9 cellular contexts compared by ENCODE assay signal in the genomic region with DNA sequence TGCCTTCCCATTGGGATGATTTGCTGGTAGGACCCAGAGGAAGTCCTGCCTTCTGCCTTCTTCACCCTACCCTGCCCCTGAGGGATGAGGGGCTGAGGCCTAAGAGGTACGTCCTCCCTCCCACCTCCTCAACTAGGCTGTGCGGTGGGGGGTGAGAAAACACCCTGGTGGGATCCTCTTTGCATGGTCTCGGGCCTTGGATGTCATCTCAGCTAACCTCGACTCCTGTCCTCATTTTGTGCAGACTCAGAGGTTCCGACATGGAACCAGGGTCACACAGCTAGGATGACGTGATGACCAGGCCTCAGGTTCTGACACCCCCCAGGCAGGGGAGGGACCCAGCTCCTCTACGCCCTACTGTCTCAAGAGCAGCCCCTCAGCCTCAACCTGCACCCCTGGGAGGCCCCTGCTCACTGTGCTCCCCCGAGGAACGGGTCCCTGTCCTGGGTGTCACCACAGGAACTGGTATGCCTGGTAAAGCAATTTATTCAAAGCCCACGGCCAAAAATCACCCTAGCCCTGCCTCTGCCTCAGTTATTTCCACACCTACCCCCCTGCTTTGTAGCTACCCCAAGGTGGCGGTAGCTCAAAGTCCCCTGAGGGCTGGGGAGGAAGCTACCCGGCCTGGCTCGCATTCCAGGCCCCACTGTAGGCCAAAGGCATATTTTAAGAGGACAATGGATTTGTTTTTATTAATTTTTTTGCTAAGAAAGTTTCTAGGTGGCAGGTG. TPM values are rescaled to one million over a fixed set of nuclear protein-coding genes. Genes with fewer than 3 reads are reported as not detected.
A peak's percentile ranks its signal among the peaks of the same experiment; 100 is the strongest.
DNase-seq lines count a peak whose midpoint lies in the region; ATAC-seq, FAIRE-seq and TF ChIP-seq lines count a peak whose summit lies in the region.
"Had no signal": no experiment of that assay in that cellular context is flagged by ENCODE, and none has a peak within 500 bp of the region (broad histone marks: within the 10 kb centered on the region; RNA-seq: fewer than 3 reads in every experiment).

No MANE protein-coding gene starts in this region.

- H3K9me3 Mint-ChIP-seq in activated CD8-positive, alpha-beta memory T cell treated with anti-CD3 and anti-CD28 coated beads, Interleukin-2, amount 10 ng/mL, durations not matched to agents 7 days and 5 days (ENCODE audit: low read depth) = no peaks in the 10 kb centered on the region
- no peaks in the 10 kb centered on the region for H3K9me3 Mint-ChIP-seq in memory B cell

- H3K27ac ChIP-seq in K562 (ENCODE audit: extremely low read depth, low read depth, low read length) (no peak overlapping the region), thyroid gland (peak overlapping the region; percentile 55 to 74 (median 58))

- H4K20me1 ChIP-seq in K562 (replicated peaks; ENCODE audit: control insufficient read depth, insufficient read depth, low read length) = no peaks in the 10 kb centered on the region

- H3K27me3 Mint-ChIP-seq in activated CD8-positive, alpha-beta memory T cell treated with anti-CD3 and anti-CD28 coated beads, Interleukin-2, amount 10 ng/mL, durations not matched to agents 7 days and 5 days = no peaks in the 10 kb centered on the region
- no peaks in the 10 kb centered on the region for H3K27me3 Mint-ChIP-seq in memory B cell

- H3K4me1 ChIP-seq in K562 (replicated peaks in 1 of 2; ENCODE audit: control insufficient read depth in 2 of 2, insufficient read depth in 2 of 2, low read length in 2 of 2) = peaks cover 0 to 56% of the 10 kb centered on the region in 2 experiments; a peak in 2 of 5 replicates
- H3K4me1 ChIP-seq in thyroid gland = peaks cover 16 to 22% of the 10 kb centered on the region in 2 donors

- H3K79me2 ChIP-seq in K562 (ENCODE audit: control insufficient read depth, insufficient read depth, low read length) = no peaks in the 10 kb centered on the region

- no peak for ATAC-seq in activated CD8-positive, alpha-beta memory T cell treated with anti-CD3 and anti-CD28 coated beads, Interleukin-2, amount 10 ng/mL, durations not matched to agents 7 days and 5 days
- no peak for ATAC-seq in K562
- ATAC-seq in memory B cell (ENCODE audit: low read depth) = no peak

- no peaks in the 10 kb centered on the region for H3K27me3 ChIP-seq in K562 (ENCODE audit: control insufficient read depth in 2 of 2, insufficient read depth in 2 of 2, low read length in 2 of 2)
- no peaks in the 10 kb centered on the region for H3K27me3 ChIP-seq in thyroid gland

- H3K4me2 ChIP-seq in K562 (ENCODE audit: insufficient read depth, low read length) = no peak overlapping the region

- no peak overlapping the region for H2AFZ ChIP-seq in K562 (ENCODE audit: low read depth, low read length)

- TF ChIP-seq POLR2A in K562 (conservative IDR thresholded peaks at IDR 0.05) (0 out of 2 replicates have a peak, but pooled peaks have one; percentile 3), thyroid gland (IDR thresholded peaks at IDR 0.05) (no peak)

- no peak overlapping the region for H3K4me3 Mint-ChIP-seq in activated CD8-positive, alpha-beta memory T cell treated with anti-CD3 and anti-CD28 coated beads, Interleukin-2, amount 10 ng/mL, durations not matched to agents 7 days and 5 days
- H3K4me3 Mint-ChIP-seq in memory B cell = no peak overlapping the region

- H3K9ac ChIP-seq in K562 (ENCODE audit: insufficient read depth in 1 of 2, low read depth in 2 of 2, low read length in 2 of 2) = peak overlapping the region in 1 of 2 experiments; percentile 74; a peak in 2 of 4 replicates

- peaks cover 19% of the 10 kb centered on the region for H3K4me1 Mint-ChIP-seq in activated CD8-positive, alpha-beta memory T cell treated with anti-CD3 and anti-CD28 coated beads, Interleukin-2, amount 10 ng/mL, durations not matched to agents 7 days and 5 days
- peaks cover 9% of the 10 kb centered on the region for H3K4me1 Mint-ChIP-seq in memory B cell

- no peak overlapping the region for H3K4me3 ChIP-seq in K562
- no peak overlapping the region for H3K4me3 ChIP-seq in thyroid gland (replicated peaks in 1 of 3)

- BruUV-seq in K562 (replicated peaks; lab: Mats Ljungman, UMichigan) = no TSS peak

- WGBS in K562 (ENCODE audit: insufficient coverage, low coverage, missing lambda C conversion rate) = 80% methylated on average over 12 of the region's 13 CpGs
- 75 to 82% methylated on average over 10 to 12 of the region's 13 CpGs for WGBS in thyroid gland, 2 donors

- H3K9me1 ChIP-seq in K562 (ENCODE audit: control insufficient read depth, insufficient read depth, low read length) = no peaks in the 10 kb centered on the region

- POLR2A ChIA-PET in K562 (lab: Yijun Ruan, JAX) = interaction anchor here (0.6 to 8.0 kb wide), 17 partner anchors 10 to 73 kb away, joined by 3 to 121 read pairs (median 3); a partner anchor contains a TSS

- DNase-seq in activated CD8-positive, alpha-beta memory T cell treated with anti-CD3 and anti-CD28 coated beads, Interleukin-2, amount 10 ng/mL, durations not matched to agents 7 days and 5 days = no peak
- DNase-seq in activated CD8-positive, alpha-beta memory T cell treated with anti-CD3 and anti-CD28 coated beads, Interleukin-2, amount 50 U/mL, for 48 hours = no peak
- DNase-seq in K562 (ENCODE audit: extremely low read depth in 1 of 4, low spot score in 3 of 4) (no peak), memory B cell (ENCODE audit: low spot score in 2 of 2) (no peak), thyroid gland (no peak), cerebellum (ENCODE audit: low spot score) (no peak), SW480 (ENCODE audit: low spot score) (no peak), germinal center (ENCODE audit: low spot score) (no peak)

- in situ Hi-C loops in K562 (cut with MboI) = no loop called here

- H3K36me3 ChIP-seq in K562 (ENCODE audit: control insufficient read depth, insufficient read depth, low read length) = peaks cover 78% of the 10 kb centered on the region; the same call in 2 of the 3 replicates
- peaks cover 15 to 23% of the 10 kb centered on the region in 2 donors for H3K36me3 ChIP-seq in thyroid gland

- peaks cover 18% of the 10 kb centered on the region for H3K36me3 Mint-ChIP-seq in activated CD8-positive, alpha-beta memory T cell treated with anti-CD3 and anti-CD28 coated beads, Interleukin-2, amount 10 ng/mL, durations not matched to agents 7 days and 5 days
- peaks cover 5% of the 10 kb centered on the region for H3K36me3 Mint-ChIP-seq in memory B cell

- no peak for FAIRE-seq in K562 (lab: Jason Lieb, UNC)
- FAIRE-seq: keratinocyte had no signal

- TF ChIP-seq EP300 in K562 (IDR thresholded peaks at IDR 0.05; ENCODE audit: low read length) = no peak

- H3K9me3 ChIP-seq in K562 (replicated peaks; ENCODE audit: control insufficient read depth, insufficient read depth, low read depth, low read length) (no peaks in the 10 kb centered on the region), thyroid gland (no peaks in the 10 kb centered on the region)

- no peak for TF ChIP-seq CTCF in K562 (IDR thresholded peaks at IDR 0.05 in 2 of 3, conservative IDR thresholded peaks at IDR 0.05 in 1 of 3; ENCODE audit: insufficient read depth in 2 of 3, low read depth in 1 of 3, low read length in 3 of 3)
- TF ChIP-seq CTCF in thyroid gland (IDR thresholded peaks at IDR 0.05) = no peak

- CTCF ChIA-PET in activated CD8-positive, alpha-beta memory T cell treated with anti-CD3 and anti-CD28 coated beads, Interleukin-2, amount 10 ng/mL, durations not matched to agents 7 days and 5 days (lab: Charles Lee) = interaction anchor here (0.9 to 3.3 kb wide), 22 partner anchors 10 to 188 kb away, joined by 3 to 18 read pairs (median 4); a partner anchor contains a TSS
- CTCF ChIA-PET in K562 (lab: Yijun Ruan, JAX; ENCODE audit: low intra/inter-chr PET ratio) = no interaction called here

- intact Hi-C loops in K562 (cut with micrococcal nuclease) = no loop called here
- intact Hi-C loops in thyroid gland (cut with DNase I) = no loop called here

- H3K27ac Mint-ChIP-seq in activated CD8-positive, alpha-beta memory T cell treated with anti-CD3 and anti-CD28 coated beads, Interleukin-2, amount 10 ng/mL, durations not matched to agents 7 days and 5 days = peak overlapping the region; percentile 65
- H3K27ac Mint-ChIP-seq in memory B cell = peak overlapping the region; percentile 41

- no peak for TF ChIP-seq RAD21 in K562 (CRISPR knock-in tag; conservative IDR thresholded peaks at IDR 0.05 in 1 of 2, IDR thresholded peaks at IDR 0.05 in 1 of 2)

RNA-seq across cellular contexts. Expression of a gene that starts 17.5 kb away (rescaled TPM):
- total RNA-seq in activated CD8-positive, alpha-beta memory T cell treated with anti-CD3 and anti-CD28 coated beads, Interleukin-2, amount 10 ng/mL, durations not matched to agents 7 days and 5 days = 100 to 1,000 TPM; 212 to 218 TPM
- total RNA-seq in K562 (2011; cell fraction: chromatin; rRNA removed; ENCODE audit: low replicate concordance) = 235 and 813 TPM in 2 replicates
- total RNA-seq in K562 (2011; cell fraction: nucleolus; rRNA removed) = 592 and 605 TPM in 2 replicates
- total RNA-seq in K562 (2011; cell fraction: nucleoplasm; rRNA removed) = 287 and 294 TPM in 2 replicates
- total RNA-seq in K562 (2014; rRNA removed) (150 and 207 TPM in 2 replicates), K562 (2014; rRNA removed; fragmentation: Illumina TruSeq; extraction: Trizol) (22.9 and 31.6 TPM in 2 replicates), K562 (2015; rRNA removed; fragmentation: Illumina TruSeq; extraction: Trizol) (74.2 and 74.8 TPM in 2 replicates), K562 (2021) (222 and 244 TPM in 2 replicates), thyroid gland (1 to 10 TPM; 4.0 to 8.1 (median 5.2) TPM), cerebellum (1.6 TPM)
- polyA plus RNA-seq in K562 (2011; rRNA removed) (69.2 and 129 TPM in 2 replicates), K562 (2014; fragmentation: Illumina TruSeq; extraction: Trizol) (66.9 and 108 TPM in 2 replicates), K562 (2014; fragmentation: Nextera tagmentation; extraction: Ambion mirVana) (1 to 10 TPM in 1 of 2 experiments, under 1 TPM in 1; 0.86 to 1.9 TPM), K562 (2014; rRNA removed) (147 and 160 TPM in 2 replicates)
- polyA plus RNA-seq in K562 (2011; cell fraction: cytosol; rRNA removed) = 51.7 and 114 TPM in 2 replicates
- polyA plus RNA-seq in K562 (2011; cell fraction: nucleus; rRNA removed) = 454 and 648 TPM in 2 replicates
- polyA plus RNA-seq in K562 (2012) = 163 and 235 TPM in 2 replicates
- polyA minus RNA-seq in K562 (2011; rRNA and poly(A)+ RNA removed) = 34.9 and 44.0 TPM in 2 replicates
- polyA minus RNA-seq in K562 (2011; cell fraction: cytosol; rRNA and poly(A)+ RNA removed) = 92.5 and 106 TPM in 2 replicates
- 163 and 184 TPM in 2 replicates for polyA minus RNA-seq in K562 (2011; cell fraction: nucleus; rRNA and poly(A)+ RNA removed)

RNA-seq across cellular contexts. Expression of a gene that starts 28.4 kb away (rescaled TPM):
- total RNA-seq in activated CD8-positive, alpha-beta memory T cell treated with anti-CD3 and anti-CD28 coated beads, Interleukin-2, amount 10 ng/mL, durations not matched to agents 7 days and 5 days = 10 to 100 TPM; 71.3 to 79.1 TPM
- 86.2 and 163 TPM in 2 replicates for total RNA-seq in K562 (2011; cell fraction: chromatin; rRNA removed; ENCODE audit: low replicate concordance)
- 82.5 and 95.5 TPM in 2 replicates for total RNA-seq in K562 (2011; cell fraction: nucleolus; rRNA removed)
- total RNA-seq in K562 (2011; cell fraction: nucleoplasm; rRNA removed) = 79.1 and 87.2 TPM in 2 replicates
- total RNA-seq in K562 (2014; rRNA removed) = 25.2 and 35.8 TPM in 2 replicates
- 18.1 and 22.9 TPM in 2 replicates for total RNA-seq in K562 (2014; rRNA removed; fragmentation: Illumina TruSeq; extraction: Trizol)
- total RNA-seq in K562 (2015; rRNA removed; fragmentation: Illumina TruSeq; extraction: Trizol) = 13.8 and 16.2 TPM in 2 replicates
- 63.5 and 74.3 TPM in 2 replicates for total RNA-seq in K562 (2021)
- polyA plus RNA-seq in K562 (2011; rRNA removed) = 20.0 and 81.3 TPM in 2 replicates
- polyA plus RNA-seq in K562 (2011; cell fraction: cytosol; rRNA removed) = 25.6 and 40.9 TPM in 2 replicates
- polyA plus RNA-seq in K562 (2011; cell fraction: nucleus; rRNA removed) = 60.4 and 70.3 TPM in 2 replicates
- polyA plus RNA-seq in K562 (2012) = 83.9 and 158 TPM in 2 replicates
- 68.6 and 96.0 TPM in 2 replicates for polyA plus RNA-seq in K562 (2014; fragmentation: Illumina TruSeq; extraction: Trizol)
- polyA plus RNA-seq in K562 (2014; fragmentation: Nextera tagmentation; extraction: Ambion mirVana) = 1 to 10 TPM; 2.2 to 3.7 TPM
- 30.9 and 33.1 TPM in 2 replicates for polyA plus RNA-seq in K562 (2014; rRNA removed)
- polyA minus RNA-seq in K562 (2011; rRNA and poly(A)+ RNA removed) = 25.4 and 47.1 TPM in 2 replicates
- polyA minus RNA-seq in K562 (2011; cell fraction: cytosol; rRNA and poly(A)+ RNA removed) = 45.1 and 49.2 TPM in 2 replicates
- polyA minus RNA-seq in K562 (2011; cell fraction: nucleus; rRNA and poly(A)+ RNA removed) = 30.4 and 43.1 TPM in 2 replicates
- 10 to 100 TPM; 41.8 to 64.5 (median 53.5) TPM for total RNA-seq in thyroid gland
- 26.0 TPM for total RNA-seq in cerebellum

RNA-seq across cellular contexts. Expression of a gene that starts 42.1 kb away (rescaled TPM):
- 10 to 100 TPM; 32.8 to 33.1 TPM for total RNA-seq in activated CD8-positive, alpha-beta memory T cell treated with anti-CD3 and anti-CD28 coated beads, Interleukin-2, amount 10 ng/mL, durations not matched to agents 7 days and 5 days
- total RNA-seq in K562 (2011; cell fraction: chromatin; rRNA removed; ENCODE audit: low replicate concordance) = 112 and 148 TPM in 2 replicates
- 60.9 and 67.9 TPM in 2 replicates for total RNA-seq in K562 (2011; cell fraction: nucleolus; rRNA removed)
- total RNA-seq in K562 (2011; cell fraction: nucleoplasm; rRNA removed) = 116 and 161 TPM in 2 replicates
- 12.8 and 16.0 TPM in 2 replicates for total RNA-seq in K562 (2014; rRNA removed)
- 24.8 and 27.6 TPM in 2 replicates for total RNA-seq in K562 (2014; rRNA removed; fragmentation: Illumina TruSeq; extraction: Trizol)
- total RNA-seq in K562 (2015; rRNA removed; fragmentation: Illumina TruSeq; extraction: Trizol) = 25.8 and 27.7 TPM in 2 replicates
- 22.2 and 26.7 TPM in 2 replicates for total RNA-seq in K562 (2021)
- 38.6 and 38.7 TPM in 2 replicates for polyA plus RNA-seq in K562 (2011; rRNA removed)
- 17.7 and 26.9 TPM in 2 replicates for polyA plus RNA-seq in K562 (2011; cell fraction: cytosol; rRNA removed)
- 31.3 and 35.3 TPM in 2 replicates for polyA plus RNA-seq in K562 (2011; cell fraction: nucleus; rRNA removed)
- polyA plus RNA-seq in K562 (2012) = 20.2 and 24.9 TPM in 2 replicates
- polyA plus RNA-seq in K562 (2014; fragmentation: Illumina TruSeq; extraction: Trizol) = 36.5 and 38.1 TPM in 2 replicates
- 10 to 100 TPM; 13.7 to 18.8 TPM for polyA plus RNA-seq in K562 (2014; fragmentation: Nextera tagmentation; extraction: Ambion mirVana)
- polyA plus RNA-seq in K562 (2014; rRNA removed) = 24.2 and 25.4 TPM in 2 replicates
- 25.3 and 43.9 TPM in 2 replicates for polyA minus RNA-seq in K562 (2011; rRNA and poly(A)+ RNA removed)
- polyA minus RNA-seq in K562 (2011; cell fraction: cytosol; rRNA and poly(A)+ RNA removed) = 6.6 and 14.4 TPM in 2 replicates
- 17.8 and 34.1 TPM in 2 replicates for polyA minus RNA-seq in K562 (2011; cell fraction: nucleus; rRNA and poly(A)+ RNA removed)
- total RNA-seq in thyroid gland = 10 to 100 TPM; 32.5 to 61.4 (median 47.9) TPM
- 72.0 TPM for total RNA-seq in cerebellum

RNA-seq across cellular contexts. Expression of a gene that starts 51.7 kb away (rescaled TPM):
- total RNA-seq in activated CD8-positive, alpha-beta memory T cell treated with anti-CD3 and anti-CD28 coated beads, Interleukin-2, amount 10 ng/mL, durations not matched to agents 7 days and 5 days = 10 to 100 TPM; 13.4 to 24.3 TPM
- 3.4 and 21.0 TPM in 2 replicates for total RNA-seq in K562 (2011; cell fraction: chromatin; rRNA removed; ENCODE audit: low replicate concordance)
- total RNA-seq in K562 (2011; cell fraction: nucleolus; rRNA removed) = 13.6 and 18.0 TPM in 2 replicates
- 5.5 and 10.1 TPM in 2 replicates for total RNA-seq in K562 (2011; cell fraction: nucleoplasm; rRNA removed)
- 4.0 and 4.6 TPM in 2 replicates for total RNA-seq in K562 (2014; rRNA removed)
- 1.0 and 1.1 TPM in 2 replicates for total RNA-seq in K562 (2014; rRNA removed; fragmentation: Illumina TruSeq; extraction: Trizol)
- 3.9 and 4.3 TPM in 2 replicates for total RNA-seq in K562 (2015; rRNA removed; fragmentation: Illumina TruSeq; extraction: Trizol)
- 5.8 and 6.1 TPM in 2 replicates for total RNA-seq in K562 (2021)
- 3.2 and 5.6 TPM in 2 replicates for polyA plus RNA-seq in K562 (2011; rRNA removed)
- polyA plus RNA-seq in K562 (2011; cell fraction: cytosol; rRNA removed) = 5.1 and 9.1 TPM in 2 replicates
- polyA plus RNA-seq in K562 (2011; cell fraction: nucleus; rRNA removed) = 15.5 and 18.6 TPM in 2 replicates
- polyA plus RNA-seq in K562 (2012) = 4.2 and 6.8 TPM in 2 replicates
- polyA plus RNA-seq in K562 (2014; fragmentation: Illumina TruSeq; extraction: Trizol) = 1.9 and 3.4 TPM in 2 replicates
- under 1 TPM; 0.56 to 0.63 TPM for polyA plus RNA-seq in K562 (2014; fragmentation: Nextera tagmentation; extraction: Ambion mirVana)
- polyA plus RNA-seq in K562 (2014; rRNA removed) = 3.7 and 5.5 TPM in 2 replicates
- 1.9 and 2.6 TPM in 2 replicates for polyA minus RNA-seq in K562 (2011; rRNA and poly(A)+ RNA removed)
- polyA minus RNA-seq in K562 (2011; cell fraction: cytosol; rRNA and poly(A)+ RNA removed) = 4.6 and 5.6 TPM in 2 replicates
- 8.6 and 9.2 TPM in 2 replicates for polyA minus RNA-seq in K562 (2011; cell fraction: nucleus; rRNA and poly(A)+ RNA removed)
- total RNA-seq in thyroid gland = 10 to 100 TPM; 14.7 to 27.8 (median 19.7) TPM
- total RNA-seq in cerebellum = 9.9 TPM
